ENCODE assay signal across 20 cellular contexts in the genomic region with DNA sequence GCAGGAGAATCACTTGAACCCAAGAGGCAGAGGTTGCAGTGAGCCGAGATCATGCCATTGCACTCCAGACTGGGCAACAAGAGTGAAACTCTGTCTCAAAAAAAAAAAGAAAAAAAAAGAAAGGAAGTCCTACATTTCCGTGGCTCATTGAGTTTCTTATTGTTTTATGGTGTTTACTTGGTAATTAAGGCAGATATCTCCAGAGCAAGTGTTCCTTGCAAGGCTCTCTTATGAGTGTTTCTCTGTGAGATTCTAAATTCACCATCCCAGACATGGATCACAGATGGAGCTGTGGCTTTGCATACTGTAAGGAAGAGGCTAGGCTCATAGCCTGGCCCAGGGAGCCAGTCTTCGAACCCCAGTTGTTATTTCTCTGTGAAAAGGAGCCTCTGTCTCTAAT.
"Had no signal": no experiment of that assay in that cellular context is flagged by ENCODE, and none has a peak within 500 bp of the region (broad histone marks: within the 10 kb centered on the region; RNA-seq: fewer than 3 reads in every experiment).

No MANE protein-coding gene starts in this region.

- H3K9me3 Mint-ChIP-seq: activated naive CD4-positive, alpha-beta T cell treated with anti-CD3 and anti-CD28 coated beads, Interleukin-2, amount 10 ng/mL, durations not matched to agents 7 days and 5 days; endodermal cell; memory B cell; neural crest cell; T-helper 2 cell treated with Interferon-gamma antibody and Interleukin-4, amounts not matched to agents 5 μg/mL and 100 μg/mL, for 36 hours had no signal

- H3K4me3 ChIP-seq: colonic mucosa, hepatocyte had no signal

- H3K4me3 Mint-ChIP-seq: activated naive CD4-positive, alpha-beta T cell treated with anti-CD3 and anti-CD28 coated beads, Interleukin-2, amount 10 ng/mL, durations not matched to agents 7 days and 5 days; endodermal cell; memory B cell; neural crest cell; T-helper 2 cell treated with Interferon-gamma antibody and Interleukin-4, amounts not matched to agents 5 μg/mL and 100 μg/mL, for 36 hours had no signal

- H3K27me3 ChIP-seq: colonic mucosa, hepatocyte had no signal

- H3K27ac Mint-ChIP-seq: endodermal cell; T-helper 2 cell treated with Interferon-gamma antibody and Interleukin-4, amounts not matched to agents 5 μg/mL and 100 μg/mL, for 36 hours had no signal

- DNase-seq: activated CD4-positive, alpha-beta T cell treated with anti-CD3 and anti-CD28 coated beads for 1 hour; activated CD4-positive, alpha-beta T cell treated with anti-CD3 and anti-CD28 coated beads, Interleukin-2, amount 50 U/mL, for 1 hour; activated CD8-positive, alpha-beta memory T cell treated with anti-CD3 and anti-CD28 coated beads for 24 hours; activated effector memory CD4-positive, alpha-beta T cell treated with anti-CD3 and anti-CD28 coated beads, Interleukin-2, amount 50 U/mL, for 16 hours; activated naive CD4-positive, alpha-beta T cell treated with anti-CD3 and anti-CD28 coated beads, Interleukin-2, amount 10 ng/mL, durations not matched to agents 7 days and 5 days; amygdala; colonic mucosa; endodermal cell; kidney glomerular epithelial cell; occipital lobe; stimulated activated CD4-positive, alpha-beta T cell treated with anti-CD3 and anti-CD28 coated beads, Interleukin-2, amount 100 ng/mL, for 48 hours; stimulated activated CD8-positive, alpha-beta memory T cell treated with anti-CD3 and anti-CD28 coated beads, Interleukin-4, amount 100 ng/mL, for 48 hours; stimulated activated naive CD4-positive, alpha-beta T cell had no signal

- H3K27me3 Mint-ChIP-seq: activated naive CD4-positive, alpha-beta T cell treated with anti-CD3 and anti-CD28 coated beads, Interleukin-2, amount 10 ng/mL, durations not matched to agents 7 days and 5 days; memory B cell had no signal

- H3K4me1 ChIP-seq: colonic mucosa had no signal

- H2AFZ ChIP-seq: hepatocyte had no signal

- H3K27ac ChIP-seq: hepatocyte, VCaP had no signal

- H3K4me2 ChIP-seq: hepatocyte had no signal

- H3K36me3 ChIP-seq: colonic mucosa had no signal

- H3K4me1 Mint-ChIP-seq: endodermal cell, neural crest cell had no signal

- ATAC-seq: sciatic nerve, SK-N-SH treated with all-trans-retinoic acid at 6 μM for 48 hours had no signal

- H3K9me3 ChIP-seq: colonic mucosa had no signal
